In genomic region chr15:66935688-66936087, GRCh38 we compare ENCODE assay signal across 1 cellular context.
TF ChIP-seq lines count a peak whose summit lies in the region.

No MANE protein-coding gene starts in this region.

TF ChIP-seq in K562, 482 proteins besides CTCF, POLR2A, EP300 and RAD21 (continued from another document):
- TF ChIP-seq CTCFL (IDR thresholded peaks at IDR 0.05; ENCODE audit: borderline replicate concordance, insufficient read depth, low read depth, low read length, poor library complexity, severe bottlenecking) (no peak), HDAC8 (tag; IDR thresholded peaks at IDR 0.05) (no peak), SLC30A9 (CRISPR knock-in tag; IDR thresholded peaks at IDR 0.05) (no peak), BCOR (IDR thresholded peaks at IDR 0.05) (no peak), SIN3B (IDR thresholded peaks at IDR 0.05; ENCODE audit: low read depth) (no peak), CHD4 (IDR thresholded peaks at IDR 0.05; ENCODE audit: insufficient read depth, insufficient replicate concordance, low read depth, low read length, poor library complexity, severe bottlenecking) (no peak), ZNF551 (CRISPR knock-in tag; IDR thresholded peaks at IDR 0.05) (no peak)
- TF ChIP-seq, protein P1, sequence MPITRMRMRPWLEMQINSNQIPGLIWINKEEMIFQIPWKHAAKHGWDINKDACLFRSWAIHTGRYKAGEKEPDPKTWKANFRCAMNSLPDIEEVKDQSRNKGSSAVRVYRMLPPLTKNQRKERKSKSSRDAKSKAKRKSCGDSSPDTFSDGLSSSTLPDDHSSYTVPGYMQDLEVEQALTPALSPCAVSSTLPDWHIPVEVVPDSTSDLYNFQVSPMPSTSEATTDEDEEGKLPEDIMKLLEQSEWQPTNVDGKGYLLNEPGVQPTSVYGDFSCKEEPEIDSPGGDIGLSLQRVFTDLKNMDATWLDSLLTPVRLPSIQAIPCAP (CRISPR knock-in tag; IDR thresholded peaks at IDR 0.05; ENCODE audit: borderline replicate concordance) = no peak
